ENCODE assay signal across 27 cellular contexts in genomic region chr10:118273662-118274061, GRCh38.
"Had no signal": no experiment of that assay in that cellular context is flagged by ENCODE, and none has a peak within 500 bp of the region (broad histone marks: within the 10 kb centered on the region; RNA-seq: fewer than 3 reads in every experiment).

No MANE protein-coding gene starts in this region.

- H3K4me1 ChIP-seq: colonic mucosa, gastrocnemius medialis had no signal

- DNase-seq: colonic mucosa; cortex of kidney; dermis blood vessel endothelial cell; dorsolateral prefrontal cortex; effector CD4-positive, alpha-beta T cell; effector CD8-positive, alpha-beta T cell; effector memory CD4-positive, alpha-beta T cell; effector memory CD8-positive, alpha-beta T cell; endodermal cell; erythroblast; esophagus squamous epithelium; foreskin fibroblast; foreskin keratinocyte; foreskin melanocyte; gastrocnemius medialis; glutamatergic neuron; heart left ventricle; heart right ventricle had no signal

- H3K27ac ChIP-seq: colonic mucosa, coronary artery, epithelial cell of prostate, foreskin keratinocyte, gastrocnemius medialis, heart left ventricle, heart right ventricle had no signal

- H3K9me3 ChIP-seq: colonic mucosa, gastrocnemius medialis had no signal

- H3K4me3 ChIP-seq: colonic mucosa, coronary artery, esophagus muscularis mucosa, esophagus squamous epithelium, gastrocnemius medialis, gastroesophageal sphincter, heart left ventricle, heart right ventricle had no signal

- H3K36me3 ChIP-seq: colonic mucosa, esophagus muscularis mucosa, esophagus squamous epithelium, gastrocnemius medialis, gastroesophageal sphincter, heart left ventricle, heart right ventricle had no signal

- FAIRE-seq: colon, endometrium, endothelial cell of umbilical vein, frontal cortex had no signal

- ATAC-seq: effector memory CD8-positive, alpha-beta T cell; esophagus mucosa; foreskin keratinocyte; gastrocnemius medialis; gastroesophageal sphincter; heart left ventricle; heart right ventricle had no signal

- H3K27me3 ChIP-seq: colonic mucosa, esophagus muscularis mucosa, foreskin keratinocyte, gastroesophageal sphincter had no signal
